1 cellular context compared by ENCODE assay signal in genomic region chr6:2765166-2765895, GRCh38.
A peak's percentile ranks its signal among the peaks of the same experiment; 100 is the strongest.
TF ChIP-seq lines count a peak whose summit lies in the region.

WRNIP1 (plus strand) TSS chr6:2765393; CDS start chr6:2765623, 230 bp downstream.

TF ChIP-seq in K562, 482 proteins besides CTCF, POLR2A, EP300 and RAD21 (continued from another document and continues in another):
- no peak for TF ChIP-seq PATZ1 (CRISPR knock-in tag; IDR thresholded peaks at IDR 0.05; ENCODE audit: borderline replicate concordance)
- peak; percentile 96 for TF ChIP-seq GMEB1 (CRISPR knock-in tag; IDR thresholded peaks at IDR 0.05)
- 0 out of 2 replicates have a peak, but pooled peaks have one; percentile 15 for TF ChIP-seq HOMEZ (CRISPR knock-in tag; IDR thresholded peaks at IDR 0.05)
- no peak for TF ChIP-seq ZNF586 (CRISPR knock-in tag; conservative IDR thresholded peaks at IDR 0.05)
- 0 out of 2 replicates have a peak, but pooled peaks have one; percentile 13 for TF ChIP-seq ZNF134 (CRISPR knock-in tag; conservative IDR thresholded peaks at IDR 0.05)
- TF ChIP-seq FUS (optimal IDR thresholded peaks at IDR 0.05; ENCODE audit: low read depth, low read length): peak; percentile 66
- peak in 1 of 2 experiments; percentile 92 for TF ChIP-seq AFF1 (IDR thresholded peaks at IDR 0.05; ENCODE audit: low read depth in 1 of 2, partially characterized antibody in 2 of 2)
- peak; percentile 94 for TF ChIP-seq POLR2G (IDR thresholded peaks at IDR 0.05; ENCODE audit: low read depth, low read length)
- TF ChIP-seq ZNF175 (CRISPR knock-in tag; IDR thresholded peaks at IDR 0.05; ENCODE audit: low read depth): peak; percentile 82; the same call in 1 of the 2 replicates
- no peak for TF ChIP-seq DACH1 (IDR thresholded peaks at IDR 0.05; ENCODE audit: partially characterized antibody)
- TF ChIP-seq CTBP1 (IDR thresholded peaks at IDR 0.05; ENCODE audit: borderline replicate concordance): peak; percentile 95
- TF ChIP-seq NFE2 (IDR thresholded peaks at IDR 0.05; ENCODE audit: low read depth): peak; percentile 7; the same call in 1 of the 2 replicates
- TF ChIP-seq FOXP1 (CRISPR knock-in tag; IDR thresholded peaks at IDR 0.05): peak; percentile 77; the same call in 1 of the 2 replicates
- TF ChIP-seq KAT7 (CRISPR knock-in tag; IDR thresholded peaks at IDR 0.05; ENCODE audit: borderline replicate concordance): no peak; the same call in 1 of the 2 replicates
- TF ChIP-seq RNF2 (IDR thresholded peaks at IDR 0.05): peak; percentile 46; the same call in 1 of the 2 replicates
- TF ChIP-seq CREM (IDR thresholded peaks at IDR 0.05; ENCODE audit: low read depth): peak; percentile 94
- TF ChIP-seq NR2C1 (IDR thresholded peaks at IDR 0.05): peak; percentile 45; the same call in 1 of the 2 replicates
- TF ChIP-seq NR2C1 (tag; IDR thresholded peaks at IDR 0.05): peak; percentile 84
- TF ChIP-seq SIN3A (IDR thresholded peaks at IDR 0.05; ENCODE audit: borderline replicate concordance in 2 of 2, control insufficient read depth in 1 of 2, low read depth in 2 of 2, low read length in 2 of 2): peak; percentile 19 to 42; a peak in 1 of 4 replicates
- peak; percentile 72 for TF ChIP-seq KAT2B (IDR thresholded peaks at IDR 0.05; ENCODE audit: low read depth, low read length)
- TF ChIP-seq RBM22 (IDR thresholded peaks at IDR 0.05; ENCODE audit: low read depth, low read length, poor library complexity, severe bottlenecking): peak; percentile 41
- no peak for TF ChIP-seq ATF6 (CRISPR knock-in tag; IDR thresholded peaks at IDR 0.05)
- TF ChIP-seq ZNF449 (CRISPR knock-in tag; IDR thresholded peaks at IDR 0.05): no peak
- 0 out of 2 replicates have a peak, but pooled peaks have one; percentile 11 for TF ChIP-seq POLR2AphosphoS5 (IDR thresholded peaks at IDR 0.05; ENCODE audit: control insufficient read depth, insufficient read depth, low read depth, low read length)
- no peak for TF ChIP-seq NR1H2 (CRISPR knock-in tag; IDR thresholded peaks at IDR 0.05)
- TF ChIP-seq NCOR1 (IDR thresholded peaks at IDR 0.05): peak; percentile 5; the same call in 1 of the 2 replicates
- TF ChIP-seq NFYB (IDR thresholded peaks at IDR 0.05; ENCODE audit: extremely low read depth, insufficient read length): peak; percentile 18
- TF ChIP-seq PHF8 (IDR thresholded peaks at IDR 0.05; ENCODE audit: borderline replicate concordance, low read length): peak; percentile 77; the same call in 1 of the 2 replicates
- TF ChIP-seq RREB1 (CRISPR knock-in tag; IDR thresholded peaks at IDR 0.05): peak; percentile 66; the same call in 1 of the 2 replicates
- no peak for TF ChIP-seq ZNF507 (tag; conservative IDR thresholded peaks at IDR 0.05)
- 0 out of 2 replicates have a peak, but pooled peaks have one; percentile 23 for TF ChIP-seq ATF1 (CRISPR knock-in tag; IDR thresholded peaks at IDR 0.05)
- TF ChIP-seq ATF1 (tag; IDR thresholded peaks at IDR 0.05): peak; percentile 87
- peak; percentile 80 for TF ChIP-seq NR2C2 (CRISPR knock-in tag; IDR thresholded peaks at IDR 0.05)
- peak; percentile 95 for TF ChIP-seq NR2C2 (tag; IDR thresholded peaks at IDR 0.05)
- TF ChIP-seq GATAD2B (IDR thresholded peaks at IDR 0.05; ENCODE audit: borderline replicate concordance): peak; percentile 74
- TF ChIP-seq JUN (IDR thresholded peaks at IDR 0.05; ENCODE audit: borderline replicate concordance, low read depth, low read length): peak; percentile 39
- TF ChIP-seq JUN (CRISPR knock-in tag; IDR thresholded peaks at IDR 0.05; ENCODE audit: borderline replicate concordance): no peak
- TF ChIP-seq KLF16 (IDR thresholded peaks at IDR 0.05): 0 out of 2 replicates have a peak, but pooled peaks have one; percentile 45
- peak; percentile 90 to 94 for TF ChIP-seq MAZ (CRISPR knock-in tag; conservative IDR thresholded peaks at IDR 0.05 in 1 of 2, IDR thresholded peaks at IDR 0.05 in 1 of 2)
- peak; percentile 52; the same call in 1 of the 2 replicates for TF ChIP-seq KLF1 (tag; IDR thresholded peaks at IDR 0.05)
- TF ChIP-seq CXXC5 (CRISPR knock-in tag; IDR thresholded peaks at IDR 0.05): peak; percentile 99
- TF ChIP-seq MED1 (CRISPR knock-in tag; IDR thresholded peaks at IDR 0.05; ENCODE audit: borderline replicate concordance): no peak
- TF ChIP-seq HEY1 (CRISPR knock-in tag; IDR thresholded peaks at IDR 0.05; ENCODE audit: borderline replicate concordance): no peak
- TF ChIP-seq DNMT1 (IDR thresholded peaks at IDR 0.05): no peak
- 0 out of 2 replicates have a peak, but pooled peaks have one; percentile 34 for TF ChIP-seq TGIF2 (CRISPR knock-in tag; IDR thresholded peaks at IDR 0.05)
- peak; percentile 96 for TF ChIP-seq SAFB (IDR thresholded peaks at IDR 0.05; ENCODE audit: borderline replicate concordance, low read depth, low read length)
- peak; percentile 92 for TF ChIP-seq L3MBTL2 (IDR thresholded peaks at IDR 0.05)
